In the genomic region with DNA sequence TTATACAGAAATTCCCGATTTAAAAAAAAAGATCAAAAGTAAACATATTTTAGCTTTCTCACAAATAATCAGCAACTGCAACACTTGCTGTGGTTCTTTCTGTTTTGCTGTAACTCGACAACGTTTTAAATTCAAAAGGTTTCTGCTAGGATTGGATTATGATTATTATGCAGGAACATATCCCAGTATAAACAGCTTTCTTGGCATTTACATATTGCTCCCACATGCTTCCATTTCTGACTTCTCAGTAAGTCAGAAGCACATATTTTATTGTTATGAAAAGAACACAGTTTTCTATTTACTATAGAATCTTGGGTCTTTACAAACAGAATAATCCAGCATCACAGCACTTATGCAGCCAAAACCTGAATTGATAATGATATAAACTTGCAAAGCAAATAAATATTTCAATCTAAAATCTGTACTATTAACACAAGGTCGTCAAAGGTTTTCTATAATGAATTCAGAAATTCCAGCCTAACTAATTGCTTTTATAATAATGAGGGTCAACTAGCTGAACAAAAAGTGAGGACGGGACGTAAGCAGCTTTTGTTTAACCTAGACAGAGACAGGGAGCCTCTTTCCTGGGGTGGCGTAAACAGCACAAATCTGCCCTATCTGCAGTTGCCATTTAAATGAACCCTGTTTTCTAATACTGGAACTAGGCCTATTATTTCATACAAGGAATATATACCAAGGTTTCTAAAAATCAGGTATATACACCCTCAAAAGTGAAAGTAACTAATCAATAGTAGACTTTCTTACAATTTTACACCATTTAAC, we compare ENCODE assay signal across 16 cellular contexts. TPM values are rescaled to one million over a fixed set of nuclear protein-coding genes. Genes with fewer than 3 reads are reported as not detected.
DNase-seq lines count a peak whose midpoint lies in the region; ATAC-seq, FAIRE-seq and TF ChIP-seq lines count a peak whose summit lies in the region.
"Had no signal": no experiment of that assay in that cellular context is flagged by ENCODE, and none has a peak within 500 bp of the region (broad histone marks: within the 10 kb centered on the region; RNA-seq: fewer than 3 reads in every experiment).

No MANE protein-coding gene starts in this region.

- no peaks in the 10 kb centered on the region for H3K79me2 ChIP-seq in endothelial cell of umbilical vein (ENCODE audit: control insufficient read depth, insufficient read depth, low read length)
- H3K79me2 ChIP-seq in neural progenitor cell (ENCODE audit: low read depth) = peaks cover 3% of the 10 kb centered on the region

- no peaks in the 10 kb centered on the region for H3K27me3 Mint-ChIP-seq in neural progenitor cell (ENCODE audit: insufficient read depth, low read depth)
- H3K27me3 Mint-ChIP-seq: stimulated activated naive CD8-positive, alpha-beta T cell treated with anti-CD3 and anti-CD28 coated beads, Interleukin-15, Interleukin-2, amounts not matched to agents 100 ng/mL and 50 ng/mL, for 24 hours had no signal

- H4K20me1 ChIP-seq in endothelial cell of umbilical vein (replicated peaks; ENCODE audit: control insufficient read depth, extremely low read depth, insufficient read depth, low read length) (no peaks in the 10 kb centered on the region), neural progenitor cell (ENCODE audit: low read depth) (no peaks in the 10 kb centered on the region)

- H3K9ac ChIP-seq in endothelial cell of umbilical vein (replicated peaks; ENCODE audit: extremely low read depth, insufficient read depth, low read length) (no peak overlapping the region), neural progenitor cell (no peak overlapping the region)

- TF ChIP-seq POLR2A in endothelial cell of umbilical vein (IDR thresholded peaks at IDR 0.05; ENCODE audit: low read depth, low read length) = no peak

- H3K4me2 ChIP-seq in endothelial cell of umbilical vein (ENCODE audit: insufficient read depth, low read length) = peak overlapping the region; percentile 21
- peak overlapping the region; percentile 76 for H3K4me2 ChIP-seq in neural progenitor cell

- no peak for ATAC-seq in right cardiac atrium
- no peak for ATAC-seq in Right ventricle myocardium inferior
- no peak for ATAC-seq in HG03521 (IDR thresholded peaks at IDR 0.05; ENCODE audit: unreplicated experiment)
- ATAC-seq in HG03342 (IDR thresholded peaks at IDR 0.05; ENCODE audit: unreplicated experiment) = no peak
- ATAC-seq: esophagus mucosa had no signal

- peak overlapping the region; percentile 99 for H3K27ac Mint-ChIP-seq in neural progenitor cell
- H3K27ac Mint-ChIP-seq: stimulated activated naive CD8-positive, alpha-beta T cell treated with anti-CD3 and anti-CD28 coated beads, Interleukin-15, Interleukin-2, amounts not matched to agents 100 ng/mL and 50 ng/mL, for 24 hours had no signal

- H2AFZ ChIP-seq in endothelial cell of umbilical vein (ENCODE audit: low read depth, low read length) (no peak overlapping the region), neural progenitor cell (replicated peaks) (no peak overlapping the region)

- no peak overlapping the region for H3K27ac ChIP-seq in right cardiac atrium (ENCODE audit: low read length)
- no peak overlapping the region for H3K27ac ChIP-seq in endothelial cell of umbilical vein (ENCODE audit: insufficient read depth, low read depth, low read length)
- H3K27ac ChIP-seq in neural progenitor cell = peak overlapping the region; percentile 99

- H3K9me3 Mint-ChIP-seq in neural progenitor cell = peaks cover 12% of the 10 kb centered on the region

- FAIRE-seq in endothelial cell of umbilical vein (lab: Jason Lieb, UNC) = no peak
- FAIRE-seq: bronchial epithelial cell had no signal

- no TSS peak for BruUV-seq in endothelial cell of umbilical vein (replicated peaks; lab: Mats Ljungman, UMichigan)

- H3K9me3 ChIP-seq in right cardiac atrium (ENCODE audit: control insufficient read depth, low read length) (no peaks in the 10 kb centered on the region), endothelial cell of umbilical vein (replicated peaks; ENCODE audit: control insufficient read depth, insufficient read depth, low read length) (no peaks in the 10 kb centered on the region), neural progenitor cell (ENCODE audit: low read depth) (no peaks in the 10 kb centered on the region)

- H3K4me1 ChIP-seq in right cardiac atrium (ENCODE audit: control insufficient read depth, insufficient read depth, low read length) (peaks cover 4% of the 10 kb centered on the region), endothelial cell of umbilical vein (ENCODE audit: control insufficient read depth, extremely low read depth, insufficient read depth, low read length) (no peaks in the 10 kb centered on the region), neural progenitor cell (peaks cover 87% of the 10 kb centered on the region)

- peaks cover 51% of the 10 kb centered on the region for H3K4me1 Mint-ChIP-seq in neural progenitor cell

- H3K27me3 ChIP-seq in right cardiac atrium (ENCODE audit: control insufficient read depth, insufficient read depth) (no peaks in the 10 kb centered on the region), endothelial cell of umbilical vein (ENCODE audit: control insufficient read depth in 2 of 2, insufficient read depth in 2 of 2, low read length in 2 of 2) (no peaks in the 10 kb centered on the region), neural progenitor cell (no peaks in the 10 kb centered on the region)

- DNase-seq in right cardiac atrium (no peak), Right ventricle myocardium inferior (ENCODE audit: missing footprints) (no peak), endothelial cell of umbilical vein (ENCODE audit: low read depth, low spot score) (no peak), neural progenitor cell (ENCODE audit: low spot score) (peak; percentile 53), germinal center (ENCODE audit: low spot score) (no peak), NCI-H2029 treated with DMSO at 0.1 percent for 48 hours (lab: John Stamatoyannopoulos, UW) (no peak)
- DNase-seq: activated T-cell treated with anti-CD3 and anti-CD28 coated beads, Interleukin-2, amount 50 U/mL, for 1 hour; kidney glomerular epithelial cell; NCI-H345; SHP77; stimulated activated CD4-positive, alpha-beta T cell treated with anti-CD3 and anti-CD28 coated beads, Interleukin-4, amount 100 ng/mL, for 24 hours had no signal

- intact Hi-C loops in right cardiac atrium (cut with DNase I) = no loop called here
- intact Hi-C loops in Right ventricle myocardium inferior (cut with DNase I) = no loop called here
- intact Hi-C loops in endothelial cell of umbilical vein (cut with micrococcal nuclease) = no loop called here

- H3F3A ChIP-seq in neural progenitor cell (ENCODE audit: low read depth) = peaks cover 60% of the 10 kb centered on the region

- no peaks in the 10 kb centered on the region for H3K9me1 ChIP-seq in endothelial cell of umbilical vein (replicated peaks; ENCODE audit: control insufficient read depth, extremely low read depth, insufficient read depth, low read length)

- POLR2A ChIA-PET in endothelial cell of umbilical vein (lab: Charles Lee) = no interaction called here

- 49% methylated on average over 7 of the region's 7 CpGs for WGBS in right cardiac atrium

- CTCF ChIA-PET in endothelial cell of umbilical vein (lab: Charles Lee) = no interaction called here

- peaks cover 2% of the 10 kb centered on the region for H3K36me3 Mint-ChIP-seq in neural progenitor cell

- H3K4me3 Mint-ChIP-seq in neural progenitor cell = peak overlapping the region; percentile 66
- H3K4me3 Mint-ChIP-seq: stimulated activated naive CD8-positive, alpha-beta T cell treated with anti-CD3 and anti-CD28 coated beads, Interleukin-15, Interleukin-2, amounts not matched to agents 100 ng/mL and 50 ng/mL, for 24 hours had no signal

- no peak for TF ChIP-seq CTCF in endothelial cell of umbilical vein (IDR thresholded peaks at IDR 0.05; ENCODE audit: extremely low read depth in 1 of 2, insufficient read depth in 1 of 2, low read depth in 1 of 2, low read length in 2 of 2)
- TF ChIP-seq CTCF in neural progenitor cell (IDR thresholded peaks at IDR 0.05) = no peak

- dilution Hi-C loops in endothelial cell of umbilical vein (cut with MboI; ENCODE audit: extremely low pct_ligation_motif_present, low sequenced_read_pairs) = no loop called here

- H3K4me3 ChIP-seq in right cardiac atrium (ENCODE audit: low read length) (peak overlapping the region; percentile 59), endothelial cell of umbilical vein (replicated peaks in 1 of 3; ENCODE audit: insufficient read depth in 1 of 3, low read depth in 1 of 3, low read length in 3 of 3) (no peak overlapping the region), neural progenitor cell (peak overlapping the region; percentile 33)

- H3K36me3 ChIP-seq in endothelial cell of umbilical vein (ENCODE audit: control insufficient read depth in 2 of 2, extremely low read depth in 1 of 2, insufficient read depth in 2 of 2, low read length in 2 of 2) = no peaks in the 10 kb centered on the region
- no peaks in the 10 kb centered on the region for H3K36me3 ChIP-seq in neural progenitor cell

TF ChIP-seq in endothelial cell of umbilical vein, 7 proteins besides CTCF, POLR2A, EP300 and RAD21:
- no peak for TF ChIP-seq MYC (IDR thresholded peaks at IDR 0.05; ENCODE audit: low read depth, low read length)
- no peak for TF ChIP-seq POLR2AphosphoS5 (IDR thresholded peaks at IDR 0.05; ENCODE audit: insufficient read depth, low read depth, low read length)
- TF ChIP-seq JUN (IDR thresholded peaks at IDR 0.05; ENCODE audit: borderline replicate concordance, insufficient read depth, insufficient read length, low read depth) = no peak
- no peak for TF ChIP-seq FOS (IDR thresholded peaks at IDR 0.05; ENCODE audit: borderline replicate concordance, insufficient read depth, low read length)
- no peak for TF ChIP-seq EZH2 (IDR thresholded peaks at IDR 0.05; ENCODE audit: borderline replicate concordance, low read depth, low read length, severe bottlenecking)
- TF ChIP-seq, protein P1, sequence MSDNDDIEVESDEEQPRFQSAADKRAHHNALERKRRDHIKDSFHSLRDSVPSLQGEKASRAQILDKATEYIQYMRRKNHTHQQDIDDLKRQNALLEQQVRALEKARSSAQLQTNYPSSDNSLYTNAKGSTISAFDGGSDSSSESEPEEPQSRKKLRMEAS (IDR thresholded peaks at IDR 0.05; ENCODE audit: insufficient read depth, insufficient read length) = no peak
- no peak for TF ChIP-seq GATA2 (IDR thresholded peaks at IDR 0.05; ENCODE audit: insufficient read depth, insufficient read length, low read depth, low read length)

RNA-seq across cellular contexts. Expression of a gene that starts 9.8 kb away (rescaled TPM):
- total RNA-seq in right cardiac atrium (1 to 10 TPM; 2.7 to 6.4 (median 4.5) TPM), Right ventricle myocardium inferior (6.2 TPM), endothelial cell of umbilical vein (1.4 and 1.5 TPM in 2 replicates), neural progenitor cell (ENCODE audit: low replicate concordance) (162 and 220 TPM in 2 replicates)
- polyA plus RNA-seq in right cardiac atrium (2.4 TPM), endothelial cell of umbilical vein (1.4 and 2.2 TPM in 2 replicates)
- polyA plus RNA-seq in endothelial cell of umbilical vein (2011; cell fraction: cytosol; rRNA removed) = 1.2 and 1.4 TPM in 2 replicates
- 2.3 and 2.4 TPM in 2 replicates for polyA plus RNA-seq in endothelial cell of umbilical vein (2011; cell fraction: nucleus; rRNA removed)
- 0.64 and 1.0 TPM in 2 replicates for polyA plus RNA-seq in endothelial cell of umbilical vein (2012)
- 5.4 and 7.1 TPM in 2 replicates for polyA minus RNA-seq in endothelial cell of umbilical vein
- polyA minus RNA-seq in endothelial cell of umbilical vein (2011; cell fraction: cytosol; rRNA and poly(A)+ RNA removed) = not detected
- 3.6 and 3.8 TPM in 2 replicates for polyA minus RNA-seq in endothelial cell of umbilical vein (2011; cell fraction: nucleus; rRNA and poly(A)+ RNA removed)

Comparison
In these comparisons a context has a peak if more than half of its experiments do, and no peak if none do; other contexts are left out.
1. H3K4me3 ChIP-seq: peak in right cardiac atrium (single experiment) and neural progenitor cell (single experiment); none in endothelial cell of umbilical vein (0 of 3).
2. RNA of a gene that starts 9.8 kb away (total RNA-seq): 162 to 220 TPM in neural progenitor cell; 6.2 TPM in Right ventricle myocardium inferior (single experiment), 2.7 to 6.4 TPM in right cardiac atrium and 1.4 to 1.5 TPM in endothelial cell of umbilical vein; every median in the first group is over 10 times any median in the second.